ENCODE assay signal across 8 cellular contexts in the genomic region with DNA sequence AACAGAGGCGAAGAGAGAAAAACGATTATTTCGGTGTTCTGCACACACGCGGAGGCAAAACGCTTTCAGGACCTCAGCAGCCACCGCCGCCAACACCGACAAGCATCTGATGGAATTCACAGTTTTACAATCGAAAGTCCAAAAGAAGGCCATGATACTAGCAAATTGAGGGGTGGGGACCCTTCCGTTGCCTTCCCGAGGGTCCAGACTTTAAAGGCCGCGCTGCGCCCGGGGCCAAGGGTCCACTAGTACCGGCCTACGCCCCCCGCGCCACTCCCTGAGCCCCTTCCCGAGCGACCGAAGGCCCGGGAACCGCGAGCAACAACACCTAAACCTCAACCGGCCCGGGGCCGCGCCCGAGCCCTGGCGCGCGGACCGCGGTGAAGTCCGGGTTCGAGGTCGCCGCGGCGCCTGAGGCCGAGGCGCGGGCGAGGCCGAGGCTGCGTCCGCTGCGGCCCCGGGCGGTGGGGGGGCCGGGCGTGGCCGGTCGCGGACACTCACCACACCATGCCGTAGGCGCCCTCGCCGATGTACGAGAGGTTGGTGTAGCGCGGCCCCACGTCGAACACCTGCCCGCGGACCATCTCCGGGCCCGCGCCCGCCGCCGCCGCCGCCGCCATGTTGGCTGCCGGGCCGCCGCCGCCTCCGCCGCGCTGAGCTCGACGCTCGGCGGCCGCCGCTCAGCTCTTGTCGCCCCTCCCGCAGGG. TPM values are rescaled to one million over a fixed set of nuclear protein-coding genes. Genes with fewer than 3 reads are reported as not detected.
DNase-seq lines count a peak whose midpoint lies in the region; ATAC-seq and TF ChIP-seq lines count a peak whose summit lies in the region.

No MANE protein-coding gene starts in this region.

- no peaks in the 10 kb centered on the region for H3K27me3 ChIP-seq in dorsolateral prefrontal cortex

- H3K27ac ChIP-seq in VCaP: peak overlapping the region; percentile 84
- peak overlapping the region in 54 of 59 donors; percentile 45 to 96 (median 88) for H3K27ac ChIP-seq in dorsolateral prefrontal cortex

- ATAC-seq in HG03108 (IDR thresholded peaks at IDR 0.05; ENCODE audit: unreplicated experiment): peak; percentile 21

- peak overlapping the region; percentile 54 to 98 (median 89) for H3K4me3 ChIP-seq in dorsolateral prefrontal cortex

- intact Hi-C loops in dorsolateral prefrontal cortex (cut with DNase I): loop anchor here (1.0 to 10.0 kb wide), 7 partner anchors 65 to 154 kb away; partner anchors contain the start of genes YPEL1 (in 2 of the 2) and PPM1F (in 1 of the 2)

- TF ChIP-seq CTCF in VCaP (conservative IDR thresholded peaks at IDR 0.05): no peak
- TF ChIP-seq CTCF in dorsolateral prefrontal cortex (IDR thresholded peaks at IDR 0.05 in 54 of 56, conservative IDR thresholded peaks at IDR 0.05 in 2 of 56; ENCODE audit: low read depth in 1 of 56, partially characterized antibody in 56 of 56): no peak

- DNase-seq in DMS 273 (lab: John Stamatoyannopoulos, UW; ENCODE audit: unreplicated experiment) (peak; percentile 62), DMS 273 treated with DMSO at 0.1 percent for 48 hours (lab: John Stamatoyannopoulos, UW) (no peak), dorsolateral prefrontal cortex (peak in 4 of 10 donors; percentile 18 to 52 (median 26)), mesenteric fat pad (ENCODE audit: low spot score) (peak; percentile 76), superior temporal gyrus (ENCODE audit: extremely low spot score) (peak; percentile 60), NCI-H345 (lab: John Stamatoyannopoulos, UW) (no peak)

RNA-seq across cellular contexts. Expression of gene MAPK1, which starts 0.5 kb away (rescaled TPM):
- total RNA-seq in dorsolateral prefrontal cortex: 100 to 1,000 TPM; 207 to 492 (median 330) TPM
- 109 TPM for total RNA-seq in mesenteric fat pad

Comparison
In these comparisons a context has a peak if more than half of its experiments do, and no peak if none do; other contexts are left out.
1. DNase-seq: peak in DMS 273 (single experiment), mesenteric fat pad (single experiment) and superior temporal gyrus (single experiment); none in DMS 273 treated with DMSO at 0.1 percent for 48 hours (single experiment) and NCI-H345 (single experiment).